In genomic region chr6:30511147-30511546, GRCh38 we compare ENCODE assay signal across 15 cellular contexts. TPM values are rescaled to one million over a fixed set of nuclear protein-coding genes. Genes with fewer than 3 reads are reported as not detected.
A peak's percentile ranks its signal among the peaks of the same experiment; 100 is the strongest.
DNase-seq lines count a peak whose midpoint lies in the region; ATAC-seq and TF ChIP-seq lines count a peak whose summit lies in the region.
"Had no signal": no experiment of that assay in that cellular context is flagged by ENCODE, and none has a peak within 500 bp of the region (broad histone marks: within the 10 kb centered on the region; RNA-seq: fewer than 3 reads in every experiment).

No MANE protein-coding gene starts in this region.

- H3K9me3 Mint-ChIP-seq in CD8-positive, alpha-beta memory T cell: peaks cover 0 to 2% (median 0%) of the 10 kb centered on the region in 5 donors
- peaks cover 1 to 5% of the 10 kb centered on the region in 2 donors for H3K9me3 Mint-ChIP-seq in activated T-cell treated with anti-CD3 and anti-CD28 coated beads, Interleukin-2, amount 50 U/mL, for 72 hours
- no peaks in the 10 kb centered on the region for H3K9me3 Mint-ChIP-seq in naive B cell
- H3K9me3 Mint-ChIP-seq in HFFc6: no peaks in the 10 kb centered on the region

- peaks cover 68 to 82% (median 80%) of the 10 kb centered on the region in 3 donors for H3K4me1 Mint-ChIP-seq in CD8-positive, alpha-beta memory T cell
- peaks cover 79% of the 10 kb centered on the region for H3K4me1 Mint-ChIP-seq in activated T-cell treated with anti-CD3 and anti-CD28 coated beads, Interleukin-2, amount 50 U/mL, for 72 hours (ENCODE audit: low read depth)
- H3K4me1 Mint-ChIP-seq in naive B cell: peaks cover 56 to 87% (median 68%) of the 10 kb centered on the region in 3 donors
- H3K4me1 Mint-ChIP-seq in HFFc6 (ENCODE audit: low read depth): peaks cover 34% of the 10 kb centered on the region

- no peaks in the 10 kb centered on the region for H3K27me3 ChIP-seq in BLaER1 treated with 17β-estradiol and CSF1 and Interleukin-3, amounts not matched to agents 10 nM and 100 nM
- H3K27me3 ChIP-seq in CD8-positive, alpha-beta memory T cell (ENCODE audit: insufficient read depth, low read length, poor library complexity, severe bottlenecking): no peaks in the 10 kb centered on the region
- H3K27me3 ChIP-seq: gastrocnemius medialis had no signal

- CTCF ChIA-PET in CD8-positive, alpha-beta memory T cell (lab: Charles Lee): interaction anchor here (0.9 to 12.3 kb wide), 5 partner anchors 10 to 103 kb away, joined by 3 to 113 read pairs (median 6); no protein-coding TSS in a partner anchor

- H3K27me3 Mint-ChIP-seq in CD8-positive, alpha-beta memory T cell: no peaks in the 10 kb centered on the region
- no peaks in the 10 kb centered on the region for H3K27me3 Mint-ChIP-seq in activated T-cell treated with anti-CD3 and anti-CD28 coated beads, Interleukin-2, amount 50 U/mL, for 72 hours (ENCODE audit: low read depth)
- no peaks in the 10 kb centered on the region for H3K27me3 Mint-ChIP-seq in naive B cell
- H3K27me3 Mint-ChIP-seq in HFFc6 (ENCODE audit: insufficient read depth): no peaks in the 10 kb centered on the region

- peak overlapping the region; percentile 14 to 100 (median 99); a peak in 21 of 22 replicates for H3K27ac ChIP-seq in BLaER1 treated with 17β-estradiol and CSF1 and Interleukin-3, amounts not matched to agents 10 nM and 100 nM
- H3K27ac ChIP-seq in CD8-positive, alpha-beta memory T cell (ENCODE audit: low read depth, low read length): no peak overlapping the region
- H3K27ac ChIP-seq: gastrocnemius medialis had no signal

- H3K4me3 Mint-ChIP-seq in CD8-positive, alpha-beta memory T cell: peak overlapping the region in 1 of 7 donors; percentile 2
- peak overlapping the region; percentile 70 to 85 for H3K4me3 Mint-ChIP-seq in activated T-cell treated with anti-CD3 and anti-CD28 coated beads, Interleukin-2, amount 50 U/mL, for 72 hours
- peak overlapping the region; percentile 73 to 91 (median 84) for H3K4me3 Mint-ChIP-seq in naive B cell
- no peak overlapping the region for H3K4me3 Mint-ChIP-seq in HFFc6

- POLR2A ChIA-PET in CD8-positive, alpha-beta memory T cell (lab: Charles Lee): interaction anchor here (0.5 to 5.1 kb wide), 5 partner anchors 11 to 206 kb away, joined by 3 to 94 read pairs (median 3); partner anchors contain the start of gene MDC1

- H3K4me2 ChIP-seq in BLaER1 treated with 17β-estradiol and CSF1 and Interleukin-3, amounts not matched to agents 10 nM and 100 nM: peak overlapping the region; percentile 85 to 96 (median 92)

- H3K9me3 ChIP-seq in BLaER1 treated with 17β-estradiol and CSF1 and Interleukin-3, amounts not matched to agents 10 nM and 100 nM (replicated peaks in 1 of 11): peaks cover 0 to 16% (median 8%) of the 10 kb centered on the region in 11 experiments; a peak in 12 of 22 replicates
- H3K9me3 ChIP-seq in CD8-positive, alpha-beta memory T cell (ENCODE audit: low read length): no peaks in the 10 kb centered on the region
- H3K9me3 ChIP-seq: gastrocnemius medialis had no signal

- H4K20me1 ChIP-seq in BLaER1 treated with 17β-estradiol and CSF1 and Interleukin-3, amounts not matched to agents 10 nM and 100 nM: no peaks in the 10 kb centered on the region

- H3K4me1 ChIP-seq in BLaER1 treated with 17β-estradiol and CSF1 and Interleukin-3, amounts not matched to agents 10 nM and 100 nM: peaks cover 91 to 97% (median 94%) of the 10 kb centered on the region in 10 experiments
- H3K4me1 ChIP-seq in CD8-positive, alpha-beta memory T cell (ENCODE audit: insufficient read depth, low read length): peaks cover 67% of the 10 kb centered on the region
- H3K4me1 ChIP-seq: gastrocnemius medialis had no signal

- ATAC-seq in activated T-cell treated with anti-CD3 and anti-CD28 coated beads, Interleukin-2, amount 50 U/mL, for 72 hours (replicated peaks in 1 of 2): no peak
- no peak for ATAC-seq in naive B cell (ENCODE audit: low read depth in 2 of 2)
- ATAC-seq: gastrocnemius medialis had no signal

- DNase-seq in CD8-positive, alpha-beta memory T cell: no peak
- no peak for DNase-seq in activated T-cell treated with anti-CD3 and anti-CD28 coated beads, Interleukin-2, amount 50 U/mL, for 72 hours
- DNase-seq in naive B cell (no peak), NCI-H748 (lab: John Stamatoyannopoulos, UW; ENCODE audit: unreplicated experiment) (no peak), HFFc6 (no peak)
- DNase-seq in activated CD8-positive, alpha-beta memory T cell treated with anti-CD3 and anti-CD28 coated beads, Interleukin-2, amount 50 U/mL, for 4 hours: no peak
- DNase-seq: activated gamma-delta T cell treated with Interleukin-2 at 50 U/mL for 16 hours; DMS79; gastrocnemius medialis; NCI-H2107; NCI-H774; RPMI8226; stimulated activated naive CD4-positive, alpha-beta T cell treated with Interleukin-2 at 50 U/mL for 16 hours had no signal

- TF ChIP-seq CTCF in HFFc6 (IDR thresholded peaks at IDR 0.05): no peak

- peak overlapping the region; percentile 31 to 84 (median 76); a peak in 21 of 22 replicates for H3K9ac ChIP-seq in BLaER1 treated with 17β-estradiol and CSF1 and Interleukin-3, amounts not matched to agents 10 nM and 100 nM

- H3K27ac Mint-ChIP-seq in CD8-positive, alpha-beta memory T cell: peak overlapping the region; percentile 39 to 96 (median 58)
- H3K27ac Mint-ChIP-seq in activated T-cell treated with anti-CD3 and anti-CD28 coated beads, Interleukin-2, amount 50 U/mL, for 72 hours: peak overlapping the region; percentile 90
- H3K27ac Mint-ChIP-seq in naive B cell (peak overlapping the region in 5 of 6 donors; percentile 74 to 94 (median 82)), HFFc6 (no peak overlapping the region)

- H3K36me3 Mint-ChIP-seq in CD8-positive, alpha-beta memory T cell: no peaks in the 10 kb centered on the region
- peaks cover 1 to 2% of the 10 kb centered on the region in 2 donors for H3K36me3 Mint-ChIP-seq in activated T-cell treated with anti-CD3 and anti-CD28 coated beads, Interleukin-2, amount 50 U/mL, for 72 hours (ENCODE audit: insufficient read depth in 2 of 2)
- H3K36me3 Mint-ChIP-seq in naive B cell: no peaks in the 10 kb centered on the region
- peaks cover 6% of the 10 kb centered on the region; the same call in 1 of the 2 replicates for H3K36me3 Mint-ChIP-seq in HFFc6 (ENCODE audit: low read depth)

- no peak overlapping the region for H3K4me3 ChIP-seq in BLaER1 treated with 17β-estradiol and CSF1 and Interleukin-3, amounts not matched to agents 10 nM and 100 nM
- no peak overlapping the region for H3K4me3 ChIP-seq in CD8-positive, alpha-beta memory T cell (ENCODE audit: low read length)
- H3K4me3 ChIP-seq: gastrocnemius medialis, skin epidermis had no signal

- no peaks in the 10 kb centered on the region for H3K36me3 ChIP-seq in BLaER1 treated with 17β-estradiol and CSF1 and Interleukin-3, amounts not matched to agents 10 nM and 100 nM
- H3K36me3 ChIP-seq in CD8-positive, alpha-beta memory T cell (ENCODE audit: insufficient read depth, low read length): no peaks in the 10 kb centered on the region
- H3K36me3 ChIP-seq: gastrocnemius medialis had no signal

RNA-seq across cellular contexts. Expression of gene HLA-E, which starts 21.8 kb away (rescaled TPM):
- total RNA-seq in CD8-positive, alpha-beta memory T cell: 100 to 1,000 TPM; 502 to 511 TPM
- 2,881 TPM for polyA plus RNA-seq in CD8-positive, alpha-beta memory T cell
- 100 to 1,000 TPM; 713 to 829 TPM for total RNA-seq in activated T-cell treated with anti-CD3 and anti-CD28 coated beads, Interleukin-2, amount 50 U/mL, for 72 hours
- 1,000 to 10,000 TPM; 2,024 to 3,192 (median 2,301) TPM for polyA plus RNA-seq in naive B cell (ENCODE audit: low read depth in 6 of 6)
- 100 to 1,000 TPM; 122 to 131 (median 126) TPM for total RNA-seq in HFFc6 (2021; fragmentation: NEBNext Ultra II Directional; extraction: Animal tissue kit (Norgen Biotek cat#: 25700))

RNA-seq across cellular contexts. Expression of gene GNL1, which starts 45.1 kb away (rescaled TPM):
- total RNA-seq in CD8-positive, alpha-beta memory T cell: 100 to 1,000 TPM; 100 to 102 TPM
- polyA plus RNA-seq in CD8-positive, alpha-beta memory T cell: 49.8 TPM
- total RNA-seq in activated T-cell treated with anti-CD3 and anti-CD28 coated beads, Interleukin-2, amount 50 U/mL, for 72 hours: 100 to 1,000 TPM; 114 to 121 TPM
- 10 to 100 TPM; 23.8 to 47.4 (median 36.8) TPM for polyA plus RNA-seq in naive B cell (ENCODE audit: low read depth in 6 of 6)
- 10 to 100 TPM; 56.9 to 65.6 (median 61.9) TPM for total RNA-seq in HFFc6 (2021; fragmentation: NEBNext Ultra II Directional; extraction: Animal tissue kit (Norgen Biotek cat#: 25700))

RNA-seq across cellular contexts. Expression of gene PRR3, which starts 45.9 kb away (rescaled TPM):
- total RNA-seq in CD8-positive, alpha-beta memory T cell: 10 to 100 TPM; 28.2 to 28.9 TPM
- polyA plus RNA-seq in CD8-positive, alpha-beta memory T cell: 8.9 TPM
- total RNA-seq in activated T-cell treated with anti-CD3 and anti-CD28 coated beads, Interleukin-2, amount 50 U/mL, for 72 hours: 10 to 100 TPM; 23.0 to 31.8 TPM
- 10 to 100 TPM in 4 of 6 donors, 1 to 10 TPM in 2; 8.1 to 14.2 (median 11.2) TPM for polyA plus RNA-seq in naive B cell (ENCODE audit: low read depth in 6 of 6)
- total RNA-seq in HFFc6 (2021; fragmentation: NEBNext Ultra II Directional; extraction: Animal tissue kit (Norgen Biotek cat#: 25700)): 10 to 100 TPM in 5 of 6 experiments, 1 to 10 TPM in 1; 9.8 to 14.0 (median 12.3) TPM
